1 cellular context compared by ENCODE assay signal in genomic region chr9:13222733-13223132, GRCh38. TPM values are rescaled to one million over a fixed set of nuclear protein-coding genes. Genes with fewer than 3 reads are reported as not detected.
"Had no signal": no experiment of that assay in that cellular context is flagged by ENCODE, and none has a peak within 500 bp of the region (broad histone marks: within the 10 kb centered on the region; RNA-seq: fewer than 3 reads in every experiment).

No MANE protein-coding gene starts in this region.

RNA-seq across cellular contexts. Expression of gene MPDZ, which starts 56.8 kb away (rescaled TPM):
- polyA plus RNA-seq: immature natural killer cell had no signal
